28 cellular contexts compared by ENCODE assay signal in the genomic region with DNA sequence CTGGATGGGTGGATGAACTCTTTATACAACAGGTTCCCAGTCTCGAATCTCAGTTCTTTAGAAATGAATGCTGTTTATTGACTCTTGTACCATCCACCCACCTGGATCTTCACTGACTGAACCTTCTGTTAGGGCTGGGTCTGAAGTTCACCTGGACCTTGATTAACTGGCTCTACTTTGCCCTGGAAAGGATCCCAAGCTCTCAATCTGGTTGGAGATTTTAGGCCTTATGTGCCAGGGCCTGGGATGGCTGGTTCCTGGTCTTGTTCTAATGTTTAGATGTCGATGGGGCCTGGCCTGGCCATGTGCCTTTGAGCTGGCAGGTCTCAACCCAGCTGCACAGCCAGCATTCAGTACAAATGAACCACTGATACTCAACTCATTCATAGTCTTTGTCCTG.
"Had no signal": no experiment of that assay in that cellular context is flagged by ENCODE, and none has a peak within 500 bp of the region (broad histone marks: within the 10 kb centered on the region; RNA-seq: fewer than 3 reads in every experiment).

No MANE protein-coding gene starts in this region.

- H3K36me3 Mint-ChIP-seq: mesothelial cell of epicardium; natural killer cell; stimulated activated naive B cell treated with anti-CD40 and anti-IgM and Interleukin-4, amounts not matched to agents 10 μg/mL and 1 μg/mL and 100 μg/mL, for 72 hours had no signal

- H3K9me3 Mint-ChIP-seq: mesothelial cell of epicardium; natural killer cell; stimulated activated naive CD8-positive, alpha-beta T cell treated with anti-CD3 and anti-CD28 coated beads, Interleukin-15, Interleukin-2, amounts not matched to agents 100 ng/mL and 50 ng/mL, for 24 hours had no signal

- H3K27me3 Mint-ChIP-seq: dendritic cell treated with granulocyte-macrophage colony-stimulating factor and Interleukin-4, amounts not matched to agents 40 ng/mL and 50 ng/mL, for 4 days; stimulated activated naive B cell treated with anti-CD40 and anti-IgM and Interleukin-4, amounts not matched to agents 10 μg/mL and 1 μg/mL and 100 μg/mL, for 72 hours had no signal

- H3K4me1 ChIP-seq: foreskin keratinocyte had no signal

- H3K4me3 ChIP-seq: colonic mucosa, esophagus muscularis mucosa, gastroesophageal sphincter, heart left ventricle, hepatocyte, ovary, psoas muscle, skin epidermis, suprapubic skin, transverse colon had no signal

- H3K9me3 ChIP-seq: colonic mucosa, esophagus muscularis mucosa, gastroesophageal sphincter, heart left ventricle, ovary, psoas muscle, suprapubic skin, transverse colon had no signal

- H3K27ac Mint-ChIP-seq: dendritic cell treated with granulocyte-macrophage colony-stimulating factor and Interleukin-4, amounts not matched to agents 40 ng/mL and 50 ng/mL, for 4 days; mesothelial cell of epicardium; natural killer cell; stimulated activated naive B cell treated with anti-CD40 and anti-IgM and Interleukin-4, amounts not matched to agents 10 μg/mL and 1 μg/mL and 100 μg/mL, for 72 hours; stimulated activated naive CD8-positive, alpha-beta T cell treated with anti-CD3 and anti-CD28 coated beads, Interleukin-15, Interleukin-2, amounts not matched to agents 100 ng/mL and 50 ng/mL, for 24 hours had no signal

- DNase-seq: central memory CD4-positive, alpha-beta T cell; colonic mucosa; effector CD8-positive, alpha-beta T cell; foreskin keratinocyte; heart left ventricle; left cardiac atrium; left ventricle myocardium superior; mesenchymal stem cell; natural killer cell; occipital lobe; ovary; posterior cingulate gyrus; psoas muscle; right cardiac atrium; stimulated activated CD4-positive, alpha-beta T cell treated with anti-CD3 and anti-CD28 coated beads, Interleukin-15, amount 100 ng/mL, for 24 hours; stimulated activated CD4-positive, alpha-beta T cell treated with anti-CD3 and anti-CD28 coated beads, Interleukin-2, amount 100 ng/mL, for 48 hours; stimulated activated naive B cell treated with anti-CD40 and anti-IgM and Interleukin-4, amounts not matched to agents 10 μg/mL and 1 μg/mL and 100 μg/mL, for 72 hours; transverse colon had no signal

- H3K27ac ChIP-seq: colonic mucosa, esophagus muscularis mucosa, foreskin keratinocyte, gastroesophageal sphincter, heart left ventricle, hepatocyte, ovary, psoas muscle, skin epidermis, suprapubic skin, transverse colon had no signal

- H3K36me3 ChIP-seq: colonic mucosa, esophagus muscularis mucosa, gastroesophageal sphincter, heart left ventricle, ovary, suprapubic skin, transverse colon had no signal

- ATAC-seq: foreskin keratinocyte; gastroesophageal sphincter; heart left ventricle; left cardiac atrium; left ventricle myocardium superior; natural killer cell; psoas muscle; right cardiac atrium; stimulated activated naive B cell treated with anti-CD40 and anti-IgM and Interleukin-4, amounts not matched to agents 10 μg/mL and 1 μg/mL and 100 μg/mL, for 72 hours had no signal

- H3K27me3 ChIP-seq: colonic mucosa, esophagus muscularis mucosa, foreskin keratinocyte, gastroesophageal sphincter, heart left ventricle, hepatocyte, ovary, suprapubic skin, transverse colon had no signal

- FAIRE-seq: endothelial cell of umbilical vein, islet of Langerhans had no signal

- H3K4me3 Mint-ChIP-seq: dendritic cell treated with granulocyte-macrophage colony-stimulating factor and Interleukin-4, amounts not matched to agents 40 ng/mL and 50 ng/mL, for 4 days; mesothelial cell of epicardium; natural killer cell; stimulated activated naive B cell treated with anti-CD40 and anti-IgM and Interleukin-4, amounts not matched to agents 10 μg/mL and 1 μg/mL and 100 μg/mL, for 72 hours; stimulated activated naive CD8-positive, alpha-beta T cell treated with anti-CD3 and anti-CD28 coated beads, Interleukin-15, Interleukin-2, amounts not matched to agents 100 ng/mL and 50 ng/mL, for 24 hours had no signal
